Comparison of ENCODE assay signal across 11 cellular contexts in the genomic region with DNA sequence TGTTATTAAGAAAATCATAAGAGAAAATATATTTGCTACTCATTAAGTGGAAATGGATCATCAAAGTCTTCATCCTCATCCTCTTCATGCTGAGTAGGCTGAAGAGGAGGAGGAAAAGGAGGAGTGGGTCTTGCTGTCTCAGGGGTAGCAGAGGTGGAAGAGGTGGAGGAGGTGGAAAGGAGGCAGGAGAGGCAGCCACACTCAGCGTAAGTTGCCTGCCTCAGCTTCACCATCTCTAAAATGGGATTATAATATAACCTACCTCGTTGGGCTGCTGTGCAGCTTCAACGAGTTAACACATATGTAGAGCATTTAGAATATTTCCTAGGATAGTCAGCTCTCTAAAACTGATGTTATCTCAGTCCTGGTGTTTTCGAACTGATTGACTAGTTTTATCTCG.
"Had no signal": no experiment of that assay in that cellular context is flagged by ENCODE, and none has a peak within 500 bp of the region (broad histone marks: within the 10 kb centered on the region; RNA-seq: fewer than 3 reads in every experiment).

No MANE protein-coding gene starts in this region.

- H2AFZ ChIP-seq: GM23248, GM23338 had no signal

- H3K27ac Mint-ChIP-seq: GM23338, H9, HFFc6 had no signal

- H3K36me3 ChIP-seq: HAP-1 had no signal

- H3K4me3 Mint-ChIP-seq: GM23338, H9, HFFc6 had no signal

- H3K4me1 ChIP-seq: HAP-1 had no signal

- H3K27ac ChIP-seq: GM23248 had no signal

- H3K9ac ChIP-seq: GM23248 had no signal

- ATAC-seq: GM23338, HCT116 had no signal

- H3K4me1 Mint-ChIP-seq: GM23338 had no signal

- DNase-seq: GM23248, GOT3, H7, H9, HCEC 1CT, HFFc6 had no signal

- H3K9me3 ChIP-seq: HAP-1 had no signal

- H3K4me2 ChIP-seq: GM23338 had no signal

- FAIRE-seq: H1, H54 had no signal

- H3K9me3 Mint-ChIP-seq: GM23338, H9, HFFc6 had no signal

- H3K4me3 ChIP-seq: GM23248, GM23338, HAP-1 had no signal
